8 cellular contexts compared by ENCODE assay signal in genomic region chr1:112396668-112397025, GRCh38. TPM values are rescaled to one million over a fixed set of nuclear protein-coding genes. Genes with fewer than 3 reads are reported as not detected.
A peak's percentile ranks its signal among the peaks of the same experiment; 100 is the strongest.
DNase-seq lines count a peak whose midpoint lies in the region; ATAC-seq and TF ChIP-seq lines count a peak whose summit lies in the region.

No MANE protein-coding gene starts in this region.

- H2AFZ ChIP-seq in mesenchymal stem cell (ENCODE audit: low read depth, low read length), result peak overlapping the region; percentile 56

- H3K4ac ChIP-seq in mesenchymal stem cell (ENCODE audit: low read depth in 1 of 2, low read length in 2 of 2), result peak overlapping the region; percentile 90 to 95

- peak overlapping the region; percentile 98 for H2BK15ac ChIP-seq in mesenchymal stem cell (ENCODE audit: low read depth, poor library complexity, severe bottlenecking)

- H4K91ac ChIP-seq in mesenchymal stem cell (ENCODE audit: low read length), result peak overlapping the region; percentile 74

- intact Hi-C loops in MCF 10A (cut with micrococcal nuclease), result no loop called here
- intact Hi-C loops in posterior cingulate gyrus (cut with DNase I), result loop anchor here (5.0 kb wide), 1 partner anchor 221 kb away; the partner anchor contains the start of genes CAPZA1 and ST7L

- H4K8ac ChIP-seq in mesenchymal stem cell (ENCODE audit: low read length), result peak overlapping the region; percentile 95

- 0% methylated on average over 6 of the region's 9 CpGs for WGBS in mesenchymal stem cell

- peak overlapping the region in 2 of 3 donors; percentile 86 to 87 for H3K27ac Mint-ChIP-seq in CD4-positive, CD25-positive, alpha-beta regulatory T cell
- H3K27ac Mint-ChIP-seq in IgD-negative memory B cell, result peak overlapping the region; percentile 10 to 31 (median 20)
- H3K27ac Mint-ChIP-seq in MCF 10A (ENCODE audit: low read depth, unreplicated experiment), result peak overlapping the region; percentile 98

- H3K18ac ChIP-seq in mesenchymal stem cell (ENCODE audit: low read depth in 1 of 2, low read length in 2 of 2), result peak overlapping the region; percentile 90 to 96

- H3K27me3 Mint-ChIP-seq in CD4-positive, CD25-positive, alpha-beta regulatory T cell, result peaks cover 9% of the 10 kb centered on the region
- H3K27me3 Mint-ChIP-seq in IgD-negative memory B cell (peaks cover 6% of the 10 kb centered on the region), MCF 10A (ENCODE audit: insufficient read depth, unreplicated experiment) (no peaks in the 10 kb centered on the region)

- H3K14ac ChIP-seq in mesenchymal stem cell (ENCODE audit: low read length in 2 of 2), result peak overlapping the region in 1 of 2 experiments; percentile 95

- H3K27me3 ChIP-seq in CD4-positive, CD25-positive, alpha-beta regulatory T cell (ENCODE audit: control insufficient read depth, insufficient read depth, low read length), result no peaks in the 10 kb centered on the region
- no peaks in the 10 kb centered on the region for H3K27me3 ChIP-seq in mesenchymal stem cell (ENCODE audit: control insufficient read depth in 1 of 2, insufficient read depth in 1 of 2, low read length in 2 of 2)

- no peaks in the 10 kb centered on the region for H3K9me3 ChIP-seq in CD4-positive, CD25-positive, alpha-beta regulatory T cell (ENCODE audit: control insufficient read depth in 2 of 2, low read length in 2 of 2)
- no peaks in the 10 kb centered on the region for H3K9me3 ChIP-seq in mesenchymal stem cell (ENCODE audit: control insufficient read depth, low read length)

- no peaks in the 10 kb centered on the region for H3K36me3 ChIP-seq in CD4-positive, CD25-positive, alpha-beta regulatory T cell (ENCODE audit: control insufficient read depth, insufficient read depth, low read length)
- no peaks in the 10 kb centered on the region for H3K36me3 ChIP-seq in mesenchymal stem cell (ENCODE audit: control insufficient read depth in 1 of 2, insufficient read depth in 2 of 2, low read depth in 1 of 2, low read length in 2 of 2)

- H3K4me3 Mint-ChIP-seq in CD4-positive, CD25-positive, alpha-beta regulatory T cell, result peak overlapping the region; percentile 90 to 97 (median 96)
- H3K4me3 Mint-ChIP-seq in IgD-negative memory B cell (peak overlapping the region; percentile 92 to 95 (median 94)), MCF 10A (ENCODE audit: unreplicated experiment) (peak overlapping the region; percentile 98)

- H3K79me1 ChIP-seq in mesenchymal stem cell (replicated peaks; ENCODE audit: low read length, poor library complexity, severe bottlenecking), result peaks cover 3% of the 10 kb centered on the region

- H3K4me2 ChIP-seq in mesenchymal stem cell (ENCODE audit: low read length, poor library complexity, severe bottlenecking), result peak overlapping the region; percentile 80

- no TSS peak for BruUV-seq in MCF 10A (replicated peaks; lab: Mats Ljungman, UMichigan)

- H3K4me1 Mint-ChIP-seq in CD4-positive, CD25-positive, alpha-beta regulatory T cell, result peaks cover 12 to 32% (median 23%) of the 10 kb centered on the region in 4 donors
- H3K4me1 Mint-ChIP-seq in IgD-negative memory B cell (peaks cover 17 to 28% (median 20%) of the 10 kb centered on the region in 3 donors), MCF 10A (ENCODE audit: insufficient read depth, unreplicated experiment) (peaks cover 53% of the 10 kb centered on the region)

- no peak overlapping the region for H2BK12ac ChIP-seq in mesenchymal stem cell (ENCODE audit: low read length in 2 of 2)

- DNase-seq in CD4-positive, CD25-positive, alpha-beta regulatory T cell, result peak in 1 of 3 donors; percentile 14
- DNase-seq in MCF 10A (ENCODE audit: unreplicated experiment) (peak; percentile 26), mesenchymal stem cell (peak; percentile 38), HuH-7.5 (ENCODE audit: low spot score) (no peak), posterior cingulate gyrus (no peak)
- no peak for DNase-seq in stimulated activated CD8-positive, alpha-beta memory T cell treated with anti-CD3 and anti-CD28 coated beads, Interleukin-4, amount 100 ng/mL, for 48 hours

- peak overlapping the region; percentile 87 for H3K4me3 ChIP-seq in CD4-positive, CD25-positive, alpha-beta regulatory T cell (ENCODE audit: low read depth, low read length)
- peak overlapping the region; percentile 98 to 100 for H3K4me3 ChIP-seq in mesenchymal stem cell (ENCODE audit: insufficient read depth in 1 of 2, low read depth in 1 of 2, low read length in 2 of 2)

- no peak overlapping the region for H2BK120ac ChIP-seq in mesenchymal stem cell (ENCODE audit: low read depth, low read length)

- CTCF ChIA-PET in MCF 10A (lab: Yijun Ruan, JAX), result interaction anchor here (1.4 to 1.7 kb wide), 3 partner anchors 27 to 311 kb away, joined by 3 to 6 read pairs (median 5); no protein-coding TSS in a partner anchor

- no peaks in the 10 kb centered on the region for H3K9me3 Mint-ChIP-seq in CD4-positive, CD25-positive, alpha-beta regulatory T cell
- H3K9me3 Mint-ChIP-seq in IgD-negative memory B cell (no peaks in the 10 kb centered on the region), MCF 10A (ENCODE audit: unreplicated experiment) (no peaks in the 10 kb centered on the region)

- ATAC-seq in CD4-positive, CD25-positive, alpha-beta regulatory T cell (ENCODE audit: low read depth in 2 of 2), result no peak
- no peak for ATAC-seq in HG02973 (IDR thresholded peaks at IDR 0.05; ENCODE audit: unreplicated experiment)

- no peaks in the 10 kb centered on the region for H3K36me3 Mint-ChIP-seq in CD4-positive, CD25-positive, alpha-beta regulatory T cell
- H3K36me3 Mint-ChIP-seq in IgD-negative memory B cell (no peaks in the 10 kb centered on the region), MCF 10A (ENCODE audit: insufficient read depth, unreplicated experiment) (peaks cover 5% of the 10 kb centered on the region)

- peak overlapping the region; percentile 97 for H2AK5ac ChIP-seq in mesenchymal stem cell (ENCODE audit: low read length, severe bottlenecking)

- peak overlapping the region in 1 of 2 experiments; percentile 99 for H3K23ac ChIP-seq in mesenchymal stem cell (ENCODE audit: low read length in 2 of 2)

- H2BK5ac ChIP-seq in mesenchymal stem cell (ENCODE audit: low read depth, low read length, poor library complexity, severe bottlenecking), result peak overlapping the region; percentile 68

- POLR2A ChIA-PET in MCF 10A (lab: Yijun Ruan, JAX), result interaction anchor here (0.7 to 5.2 kb wide), 9 partner anchors 11 to 318 kb away, joined by 3 to 65 read pairs (median 9); partner anchors contain the start of genes CAPZA1, MOV10, PPM1J and RHOC

- TF ChIP-seq CTCF in MCF 10A (IDR thresholded peaks at IDR 0.05; ENCODE audit: unreplicated experiment), result no peak

- H3K4me1 ChIP-seq in CD4-positive, CD25-positive, alpha-beta regulatory T cell (ENCODE audit: control insufficient read depth, insufficient read depth, low read length, poor library complexity, severe bottlenecking), result peaks cover 28% of the 10 kb centered on the region
- peaks cover 10% of the 10 kb centered on the region for H3K4me1 ChIP-seq in mesenchymal stem cell (ENCODE audit: control insufficient read depth, insufficient read depth, low read depth, low read length)

- H3K9ac ChIP-seq in mesenchymal stem cell (ENCODE audit: low read length), result peak overlapping the region; percentile 97

- H3K27ac ChIP-seq in CD4-positive, CD25-positive, alpha-beta regulatory T cell (ENCODE audit: insufficient read depth, low read length, poor library complexity, severe bottlenecking), result no peak overlapping the region
- peak overlapping the region; percentile 93 for H3K27ac ChIP-seq in mesenchymal stem cell (ENCODE audit: low read length, poor library complexity, severe bottlenecking)

RNA-seq across cellular contexts. Expression of gene CTTNBP2NL, which starts 0.6 kb away (rescaled TPM):
- 7.4 TPM for total RNA-seq in CD4-positive, CD25-positive, alpha-beta regulatory T cell
- polyA plus RNA-seq in CD4-positive, CD25-positive, alpha-beta regulatory T cell, result 1 to 10 TPM in 2 of 4 donors, under 1 TPM in 2; 0.72 to 2.0 (median 0.99) TPM
- 0.76 TPM for polyA plus RNA-seq in IgD-negative memory B cell
- total RNA-seq in MCF 10A (2022), result 41.3 and 48.8 TPM in 2 replicates
- 16.2 TPM for polyA plus RNA-seq in mesenchymal stem cell (2013, experiment 1 of 2)
- 17.4 TPM for polyA plus RNA-seq in mesenchymal stem cell (2013, experiment 2 of 2)

Comparison
In these comparisons a context has a peak if more than half of its experiments do, and no peak if none do; other contexts are left out.
1. DNase-seq: peak in MCF 10A (single experiment) and mesenchymal stem cell (single experiment); none in HuH-7.5 (single experiment), posterior cingulate gyrus (0 of 10) and stimulated activated CD8-positive, alpha-beta memory T cell treated with anti-CD3 and anti-CD28 coated beads, Interleukin-4, amount 100 ng/mL, for 48 hours (single experiment).
2. H3K27ac Mint-ChIP-seq: peak in every context shown above with its lines; median percentile 98 in MCF 10A; 86 in CD4-positive, CD25-positive, alpha-beta regulatory T cell; 20 in IgD-negative memory B cell.
3. Peak in every context shown above with its lines, with median percentiles within 50 percentile points of each other: H3K4me3 Mint-ChIP-seq.